Comparison of ENCODE assay signal across 11 cellular contexts in genomic region chr6:135291288-135292116, GRCh38.
DNase-seq lines count a peak whose midpoint lies in the region; ATAC-seq, FAIRE-seq and TF ChIP-seq lines count a peak whose summit lies in the region.
"Had no signal": no experiment of that assay in that cellular context is flagged by ENCODE, and none has a peak within 500 bp of the region (broad histone marks: within the 10 kb centered on the region; RNA-seq: fewer than 3 reads in every experiment).

No MANE protein-coding gene starts in this region.

- ATAC-seq in GM21619 (IDR thresholded peaks at IDR 0.05; ENCODE audit: unreplicated experiment) (no peak), Right ventricle myocardium superior (ENCODE audit: poor library complexity) (no peak)

- intact Hi-C loops in Right ventricle myocardium superior (cut with DNase I), result no loop called here

- H3K4me3 ChIP-seq in epithelial cell of proximal tubule (ENCODE audit: low read depth, low read length), result no peak overlapping the region

- peak; percentile 69 for DNase-seq in A172 (ENCODE audit: low spot score)
- no peak for DNase-seq in GM12892 (ENCODE audit: insufficient read length)
- peak; percentile 58 for DNase-seq in RPMI7951 (ENCODE audit: low read depth)
- DNase-seq in epithelial cell of proximal tubule (ENCODE audit: low read depth), result peak; percentile 10
- no peak for DNase-seq in cortex of kidney (lab: John Stamatoyannopoulos, UW)
- DNase-seq in Right ventricle myocardium superior, result no peak
- DNase-seq in occipital lobe (lab: John Stamatoyannopoulos, UW), result no peak
- DNase-seq: activated gamma-delta T cell treated with Interleukin-2 at 50 U/mL for 16 hours; BE2C; stimulated activated naive CD4-positive, alpha-beta T cell treated with Interleukin-2 at 50 U/mL for 16 hours had no signal

- TF ChIP-seq CTCF in epithelial cell of proximal tubule (conservative IDR thresholded peaks at IDR 0.05; ENCODE audit: low read depth, low read length), result no peak

- FAIRE-seq in GM12892 (lab: Jason Lieb, UNC), result peak; percentile 33

- TF ChIP-seq POLR2A in GM12892 (IDR thresholded peaks at IDR 0.05; ENCODE audit: low read depth, low read length), result no peak

Comparison
In these comparisons a context has a peak if more than half of its experiments do, and no peak if none do; other contexts are left out.
1. DNase-seq: peak in A172 (single experiment), RPMI7951 (single experiment) and epithelial cell of proximal tubule (single experiment); none in GM12892 (single experiment), cortex of kidney (single experiment), Right ventricle myocardium superior (single experiment) and occipital lobe (single experiment).